18 cellular contexts compared by ENCODE assay signal in the genomic region with DNA sequence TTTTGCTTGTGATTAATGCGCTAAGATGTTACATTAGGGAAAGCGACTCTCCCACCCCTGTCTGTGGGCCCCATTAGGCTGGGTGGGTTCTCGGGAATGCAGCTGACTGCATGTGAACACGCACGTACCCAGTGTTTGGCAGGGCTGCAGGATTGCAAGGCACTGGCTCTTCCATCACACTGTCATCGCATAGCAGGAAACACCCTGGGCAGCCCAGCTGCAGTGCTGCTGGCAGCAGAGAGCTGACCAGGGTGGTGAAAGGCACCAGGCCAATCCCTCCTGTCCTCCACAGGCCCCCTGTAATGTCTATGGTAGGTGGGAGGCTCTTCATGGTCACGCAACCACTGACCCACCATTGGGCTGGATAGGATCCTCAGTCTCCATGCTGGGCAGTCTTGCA.
"Had no signal": no experiment of that assay in that cellular context is flagged by ENCODE, and none has a peak within 500 bp of the region (broad histone marks: within the 10 kb centered on the region; RNA-seq: fewer than 3 reads in every experiment).

No MANE protein-coding gene starts in this region.

- H3K4me1 Mint-ChIP-seq: activated CD4-positive, alpha-beta T cell treated with anti-CD3 and anti-CD28 coated beads, Interleukin-2, amount 10 ng/mL, durations not matched to agents 24 days and 14 days; activated naive CD4-positive, alpha-beta T cell treated with anti-CD3 and anti-CD28 coated beads, Interleukin-2, amount 10 ng/mL, durations not matched to agents 7 days and 5 days; memory B cell had no signal

- H3K9me3 Mint-ChIP-seq: activated CD4-positive, alpha-beta T cell treated with anti-CD3 and anti-CD28 coated beads, Interleukin-2, amount 10 ng/mL, durations not matched to agents 24 days and 14 days; activated naive CD4-positive, alpha-beta T cell treated with anti-CD3 and anti-CD28 coated beads, Interleukin-2, amount 10 ng/mL, durations not matched to agents 7 days and 5 days; memory B cell had no signal

- ATAC-seq: body of pancreas, esophagus mucosa, left lobe of liver had no signal

- H3K4me1 ChIP-seq: adrenal gland, parathyroid adenoma had no signal

- H3K9me3 ChIP-seq: adrenal gland, body of pancreas, spleen, transverse colon had no signal

- DNase-seq: activated CD4-positive, alpha-beta T cell treated with anti-CD3 and anti-CD28 coated beads, Interleukin-2, amount 10 ng/mL, durations not matched to agents 24 days and 14 days; activated naive CD4-positive, alpha-beta T cell treated with anti-CD3 and anti-CD28 coated beads, Interleukin-2, amount 10 ng/mL, durations not matched to agents 7 days and 5 days; adrenal gland; body of pancreas; dorsolateral prefrontal cortex; foreskin melanocyte; head of caudate nucleus; spleen; stimulated activated CD4-positive, alpha-beta T cell treated with anti-CD3 and anti-CD28 coated beads, Interleukin-2, amount 100 ng/mL, for 24 hours; stimulated activated naive CD4-positive, alpha-beta T cell; substantia nigra; transverse colon had no signal

- H3K27me3 ChIP-seq: adrenal gland, body of pancreas, transverse colon had no signal

- H3K4me3 ChIP-seq: adrenal gland, body of pancreas, dorsolateral prefrontal cortex, SK-N-MC, spleen, transverse colon had no signal

- H3K36me3 ChIP-seq: adrenal gland, spleen, transverse colon had no signal

- H3K27ac Mint-ChIP-seq: activated CD4-positive, alpha-beta T cell treated with anti-CD3 and anti-CD28 coated beads, Interleukin-2, amount 10 ng/mL, durations not matched to agents 24 days and 14 days; activated naive CD4-positive, alpha-beta T cell treated with anti-CD3 and anti-CD28 coated beads, Interleukin-2, amount 10 ng/mL, durations not matched to agents 7 days and 5 days; memory B cell had no signal

- H3K4me3 Mint-ChIP-seq: activated CD4-positive, alpha-beta T cell treated with anti-CD3 and anti-CD28 coated beads, Interleukin-2, amount 10 ng/mL, durations not matched to agents 24 days and 14 days; activated naive CD4-positive, alpha-beta T cell treated with anti-CD3 and anti-CD28 coated beads, Interleukin-2, amount 10 ng/mL, durations not matched to agents 7 days and 5 days; memory B cell had no signal

- H3K36me3 Mint-ChIP-seq: activated naive CD4-positive, alpha-beta T cell treated with anti-CD3 and anti-CD28 coated beads, Interleukin-2, amount 10 ng/mL, durations not matched to agents 7 days and 5 days; memory B cell had no signal

- H3K27ac ChIP-seq: adrenal gland, body of pancreas, dorsolateral prefrontal cortex, parathyroid adenoma, SK-N-MC, spleen, transverse colon had no signal

- FAIRE-seq: islet of Langerhans had no signal
